22 cellular contexts compared by ENCODE assay signal in genomic region chr7:19698331-19698730, GRCh38.
"Had no signal": no experiment of that assay in that cellular context is flagged by ENCODE, and none has a peak within 500 bp of the region (broad histone marks: within the 10 kb centered on the region; RNA-seq: fewer than 3 reads in every experiment).

No MANE protein-coding gene starts in this region.

- H3K9me3 ChIP-seq: breast epithelium, colonic mucosa, esophagus muscularis mucosa, right lobe of liver, thoracic aorta, vagina had no signal

- H3K4me1 Mint-ChIP-seq: activated CD4-positive, alpha-beta T cell treated with anti-CD3 and anti-CD28 coated beads, Interleukin-2, amount 10 ng/mL, durations not matched to agents 7 days and 5 days; stimulated activated memory B cell treated with anti-CD40 and anti-IgM and Interleukin-4, amounts not matched to agents 10 μg/mL and 1 μg/mL and 100 μg/mL, for 72 hours had no signal

- H3K36me3 ChIP-seq: breast epithelium, colonic mucosa had no signal

- H3K27ac ChIP-seq: breast epithelium, colonic mucosa, esophagus muscularis mucosa, heart left ventricle, right lobe of liver, thoracic aorta, vagina, WERI-Rb-1 had no signal

- ATAC-seq: activated CD8-positive, alpha-beta T cell treated with anti-CD3 and anti-CD28 coated beads, Interleukin-2, amount 10 ng/mL, durations not matched to agents 7 days and 5 days; activated naive CD4-positive, alpha-beta T cell treated with anti-CD3 and anti-CD28 coated beads, Interleukin-2, amount 50 U/mL, for 72 hours; heart left ventricle; left cardiac atrium; right lobe of liver; stimulated activated memory B cell treated with anti-CD40 and anti-IgM and Interleukin-4, amounts not matched to agents 10 μg/mL and 1 μg/mL and 100 μg/mL, for 72 hours had no signal

- H3K27me3 ChIP-seq: breast epithelium, colonic mucosa, esophagus muscularis mucosa, heart left ventricle, right lobe of liver, vagina had no signal

- H3K27ac Mint-ChIP-seq: activated CD4-positive, alpha-beta T cell treated with anti-CD3 and anti-CD28 coated beads, Interleukin-2, amount 10 ng/mL, durations not matched to agents 7 days and 5 days; activated CD8-positive, alpha-beta T cell treated with anti-CD3 and anti-CD28 coated beads, Interleukin-2, amount 10 ng/mL, durations not matched to agents 7 days and 5 days; activated T-helper 1 cell treated with anti-CD3 and anti-CD28 coated beads, Interleukin-12 subunit alpha, Interleukin-12 subunit beta, Interleukin-2, Interleukin-4 antibody, amounts not matched to agents 30 ng/mL and 10 ng/mL and 1 ng/mL, durations not matched to agents 14 hours and 24 hours and 36 hours; nephron progenitor cell; stimulated activated memory B cell treated with anti-CD40 and anti-IgM and Interleukin-4, amounts not matched to agents 10 μg/mL and 1 μg/mL and 100 μg/mL, for 72 hours; type B pancreatic cell had no signal

- DNase-seq: activated CD4-positive, alpha-beta T cell treated with anti-CD3 and anti-CD28 coated beads, Interleukin-2, amount 10 ng/mL, durations not matched to agents 7 days and 5 days; activated CD4-positive, CD25-positive, alpha-beta regulatory T cell treated with anti-CD3 and anti-CD28 coated beads, Interleukin-2, amount 50 U/mL, for 72 hours; activated CD8-positive, alpha-beta T cell treated with anti-CD3 and anti-CD28 coated beads, Interleukin-2, amount 10 ng/mL, durations not matched to agents 7 days and 5 days; activated gamma-delta T cell treated with Interleukin-2 at 50 U/mL for 16 hours; colonic mucosa; heart left ventricle; left cardiac atrium; nephron progenitor cell; nucleus accumbens; right lobe of liver; small intestine; stimulated activated CD4-positive, alpha-beta T cell treated with anti-CD3 and anti-CD28 coated beads, Interleukin-2, amount 100 ng/mL, for 24 hours; WERI-Rb-1 had no signal

- H3K4me3 ChIP-seq: breast epithelium, colonic mucosa, esophagus muscularis mucosa, heart left ventricle, right lobe of liver, thoracic aorta, vagina had no signal

- H3K4me1 ChIP-seq: breast epithelium, colonic mucosa, heart left ventricle, right lobe of liver, vagina had no signal

- H3K27me3 Mint-ChIP-seq: activated CD4-positive, alpha-beta T cell treated with anti-CD3 and anti-CD28 coated beads, Interleukin-2, amount 10 ng/mL, durations not matched to agents 7 days and 5 days; central memory CD8-positive, alpha-beta T cell; stimulated activated memory B cell treated with anti-CD40 and anti-IgM and Interleukin-4, amounts not matched to agents 10 μg/mL and 1 μg/mL and 100 μg/mL, for 72 hours; type B pancreatic cell had no signal

- H3K4me3 Mint-ChIP-seq: activated CD4-positive, alpha-beta T cell treated with anti-CD3 and anti-CD28 coated beads, Interleukin-2, amount 10 ng/mL, durations not matched to agents 7 days and 5 days; activated CD8-positive, alpha-beta T cell treated with anti-CD3 and anti-CD28 coated beads, Interleukin-2, amount 10 ng/mL, durations not matched to agents 7 days and 5 days; activated T-helper 1 cell treated with anti-CD3 and anti-CD28 coated beads, Interleukin-12 subunit alpha, Interleukin-12 subunit beta, Interleukin-2, Interleukin-4 antibody, amounts not matched to agents 30 ng/mL and 10 ng/mL and 1 ng/mL, durations not matched to agents 14 hours and 24 hours and 36 hours; central memory CD8-positive, alpha-beta T cell; nephron progenitor cell; stimulated activated memory B cell treated with anti-CD40 and anti-IgM and Interleukin-4, amounts not matched to agents 10 μg/mL and 1 μg/mL and 100 μg/mL, for 72 hours; type B pancreatic cell had no signal
